Comparison of ENCODE assay signal across 1 cellular context in the genomic region with DNA sequence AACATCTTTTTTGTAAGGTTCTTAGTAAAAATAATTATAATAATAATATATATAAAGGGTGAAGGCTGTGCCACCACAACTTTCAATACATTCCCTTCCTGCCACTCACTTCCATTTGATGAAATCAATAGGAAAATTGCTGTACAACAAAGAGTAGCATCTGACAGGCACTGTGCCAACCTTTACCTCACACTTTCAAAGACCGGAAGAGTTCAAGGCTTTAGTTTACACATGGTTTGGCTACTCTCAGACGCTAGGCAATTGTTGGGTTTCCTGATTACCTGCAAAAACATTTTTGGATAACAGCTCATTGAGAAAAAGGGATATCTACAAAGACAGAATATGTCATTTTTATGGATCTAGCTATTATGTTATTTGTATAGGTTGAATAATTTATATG.
TF ChIP-seq lines count a peak whose summit lies in the region.

No MANE protein-coding gene starts in this region.

TF ChIP-seq in HepG2, 621 proteins besides CTCF, POLR2A, EP300 and RAD21 (continued from another document):
- TF ChIP-seq, protein P1, sequence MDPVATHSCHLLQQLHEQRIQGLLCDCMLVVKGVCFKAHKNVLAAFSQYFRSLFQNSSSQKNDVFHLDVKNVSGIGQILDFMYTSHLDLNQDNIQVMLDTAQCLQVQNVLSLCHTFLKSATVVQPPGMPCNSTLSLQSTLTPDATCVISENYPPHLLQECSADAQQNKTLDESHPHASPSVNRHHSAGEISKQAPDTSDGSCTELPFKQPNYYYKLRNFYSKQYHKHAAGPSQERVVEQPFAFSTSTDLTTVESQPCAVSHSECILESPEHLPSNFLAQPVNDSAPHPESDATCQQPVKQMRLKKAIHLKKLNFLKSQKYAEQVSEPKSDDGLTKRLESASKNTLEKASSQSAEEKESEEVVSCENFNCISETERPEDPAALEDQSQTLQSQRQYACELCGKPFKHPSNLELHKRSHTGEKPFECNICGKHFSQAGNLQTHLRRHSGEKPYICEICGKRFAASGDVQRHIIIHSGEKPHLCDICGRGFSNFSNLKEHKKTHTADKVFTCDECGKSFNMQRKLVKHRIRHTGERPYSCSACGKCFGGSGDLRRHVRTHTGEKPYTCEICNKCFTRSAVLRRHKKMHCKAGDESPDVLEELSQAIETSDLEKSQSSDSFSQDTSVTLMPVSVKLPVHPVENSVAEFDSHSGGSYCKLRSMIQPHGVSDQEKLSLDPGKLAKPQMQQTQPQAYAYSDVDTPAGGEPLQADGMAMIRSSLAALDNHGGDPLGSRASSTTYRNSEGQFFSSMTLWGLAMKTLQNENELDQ (CRISPR knock-in tag; IDR thresholded peaks at IDR 0.05; ENCODE audit: borderline replicate concordance), result no peak
- no peak for TF ChIP-seq SOX13 (IDR thresholded peaks at IDR 0.05)
- peak in 1 of 2 experiments; percentile 44; a peak in 1 of 4 replicates for TF ChIP-seq SOX13 (CRISPR knock-in tag; conservative IDR thresholded peaks at IDR 0.05 in 1 of 2, IDR thresholded peaks at IDR 0.05 in 1 of 2)
- TF ChIP-seq MXI1 (IDR thresholded peaks at IDR 0.05; ENCODE audit: borderline replicate concordance, low read depth, low read length), result peak; percentile 41; the same call in 1 of the 3 replicates
- peak; percentile 28; the same call in 1 of the 2 replicates for TF ChIP-seq SALL1 (CRISPR knock-in tag; IDR thresholded peaks at IDR 0.05)
- TF ChIP-seq, protein P2, sequence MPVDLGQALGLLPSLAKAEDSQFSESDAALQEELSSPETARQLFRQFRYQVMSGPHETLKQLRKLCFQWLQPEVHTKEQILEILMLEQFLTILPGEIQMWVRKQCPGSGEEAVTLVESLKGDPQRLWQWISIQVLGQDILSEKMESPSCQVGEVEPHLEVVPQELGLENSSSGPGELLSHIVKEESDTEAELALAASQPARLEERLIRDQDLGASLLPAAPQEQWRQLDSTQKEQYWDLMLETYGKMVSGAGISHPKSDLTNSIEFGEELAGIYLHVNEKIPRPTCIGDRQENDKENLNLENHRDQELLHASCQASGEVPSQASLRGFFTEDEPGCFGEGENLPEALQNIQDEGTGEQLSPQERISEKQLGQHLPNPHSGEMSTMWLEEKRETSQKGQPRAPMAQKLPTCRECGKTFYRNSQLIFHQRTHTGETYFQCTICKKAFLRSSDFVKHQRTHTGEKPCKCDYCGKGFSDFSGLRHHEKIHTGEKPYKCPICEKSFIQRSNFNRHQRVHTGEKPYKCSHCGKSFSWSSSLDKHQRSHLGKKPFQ (CRISPR knock-in tag; IDR thresholded peaks at IDR 0.05; ENCODE audit: insufficient replicate concordance), result no peak
- TF ChIP-seq ELF3 (CRISPR knock-in tag; IDR thresholded peaks at IDR 0.05), result 0 out of 2 replicates have a peak, but pooled peaks have one; percentile 46
- TF ChIP-seq BCL6 (CRISPR knock-in tag; IDR thresholded peaks at IDR 0.05), result peak; percentile 51
- TF ChIP-seq MIXL1 (CRISPR knock-in tag; IDR thresholded peaks at IDR 0.05), result peak; percentile 44; the same call in 1 of the 2 replicates
- TF ChIP-seq, protein P3, sequence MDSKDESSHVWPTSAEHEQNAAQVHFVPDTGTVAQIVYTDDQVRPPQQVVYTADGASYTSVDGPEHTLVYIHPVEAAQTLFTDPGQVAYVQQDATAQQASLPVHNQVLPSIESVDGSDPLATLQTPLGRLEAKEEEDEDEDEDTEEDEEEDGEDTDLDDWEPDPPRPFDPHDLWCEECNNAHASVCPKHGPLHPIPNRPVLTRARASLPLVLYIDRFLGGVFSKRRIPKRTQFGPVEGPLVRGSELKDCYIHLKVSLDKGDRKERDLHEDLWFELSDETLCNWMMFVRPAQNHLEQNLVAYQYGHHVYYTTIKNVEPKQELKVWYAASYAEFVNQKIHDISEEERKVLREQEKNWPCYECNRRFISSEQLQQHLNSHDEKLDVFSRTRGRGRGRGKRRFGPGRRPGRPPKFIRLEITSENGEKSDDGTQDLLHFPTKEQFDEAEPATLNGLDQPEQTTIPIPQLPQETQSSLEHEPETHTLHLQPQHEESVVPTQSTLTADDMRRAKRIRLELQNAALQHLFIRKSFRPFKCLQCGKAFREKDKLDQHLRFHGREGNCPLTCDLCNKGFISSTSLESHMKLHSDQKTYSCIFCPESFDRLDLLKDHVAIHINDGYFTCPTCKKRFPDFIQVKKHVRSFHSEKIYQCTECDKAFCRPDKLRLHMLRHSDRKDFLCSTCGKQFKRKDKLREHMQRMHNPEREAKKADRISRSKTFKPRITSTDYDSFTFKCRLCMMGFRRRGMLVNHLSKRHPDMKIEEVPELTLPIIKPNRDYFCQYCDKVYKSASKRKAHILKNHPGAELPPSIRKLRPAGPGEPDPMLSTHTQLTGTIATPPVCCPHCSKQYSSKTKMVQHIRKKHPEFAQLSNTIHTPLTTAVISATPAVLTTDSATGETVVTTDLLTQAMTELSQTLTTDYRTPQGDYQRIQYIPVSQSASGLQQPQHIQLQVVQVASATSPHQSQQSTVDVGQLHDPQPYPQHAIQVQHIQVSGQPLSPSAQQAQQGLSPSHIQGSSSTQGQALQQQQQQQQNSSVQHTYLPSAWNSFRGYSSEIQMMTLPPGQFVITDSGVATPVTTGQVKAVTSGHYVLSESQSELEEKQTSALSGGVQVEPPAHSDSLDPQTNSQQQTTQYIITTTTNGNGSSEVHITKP (CRISPR knock-in tag; IDR thresholded peaks at IDR 0.05; ENCODE audit: low read depth), result no peak
- TF ChIP-seq ZNF749 (CRISPR knock-in tag; IDR thresholded peaks at IDR 0.05; ENCODE audit: borderline replicate concordance), result no peak
- TF ChIP-seq HCFC1 (IDR thresholded peaks at IDR 0.05; ENCODE audit: low read depth, low read length), result no peak
- TF ChIP-seq, protein P4, sequence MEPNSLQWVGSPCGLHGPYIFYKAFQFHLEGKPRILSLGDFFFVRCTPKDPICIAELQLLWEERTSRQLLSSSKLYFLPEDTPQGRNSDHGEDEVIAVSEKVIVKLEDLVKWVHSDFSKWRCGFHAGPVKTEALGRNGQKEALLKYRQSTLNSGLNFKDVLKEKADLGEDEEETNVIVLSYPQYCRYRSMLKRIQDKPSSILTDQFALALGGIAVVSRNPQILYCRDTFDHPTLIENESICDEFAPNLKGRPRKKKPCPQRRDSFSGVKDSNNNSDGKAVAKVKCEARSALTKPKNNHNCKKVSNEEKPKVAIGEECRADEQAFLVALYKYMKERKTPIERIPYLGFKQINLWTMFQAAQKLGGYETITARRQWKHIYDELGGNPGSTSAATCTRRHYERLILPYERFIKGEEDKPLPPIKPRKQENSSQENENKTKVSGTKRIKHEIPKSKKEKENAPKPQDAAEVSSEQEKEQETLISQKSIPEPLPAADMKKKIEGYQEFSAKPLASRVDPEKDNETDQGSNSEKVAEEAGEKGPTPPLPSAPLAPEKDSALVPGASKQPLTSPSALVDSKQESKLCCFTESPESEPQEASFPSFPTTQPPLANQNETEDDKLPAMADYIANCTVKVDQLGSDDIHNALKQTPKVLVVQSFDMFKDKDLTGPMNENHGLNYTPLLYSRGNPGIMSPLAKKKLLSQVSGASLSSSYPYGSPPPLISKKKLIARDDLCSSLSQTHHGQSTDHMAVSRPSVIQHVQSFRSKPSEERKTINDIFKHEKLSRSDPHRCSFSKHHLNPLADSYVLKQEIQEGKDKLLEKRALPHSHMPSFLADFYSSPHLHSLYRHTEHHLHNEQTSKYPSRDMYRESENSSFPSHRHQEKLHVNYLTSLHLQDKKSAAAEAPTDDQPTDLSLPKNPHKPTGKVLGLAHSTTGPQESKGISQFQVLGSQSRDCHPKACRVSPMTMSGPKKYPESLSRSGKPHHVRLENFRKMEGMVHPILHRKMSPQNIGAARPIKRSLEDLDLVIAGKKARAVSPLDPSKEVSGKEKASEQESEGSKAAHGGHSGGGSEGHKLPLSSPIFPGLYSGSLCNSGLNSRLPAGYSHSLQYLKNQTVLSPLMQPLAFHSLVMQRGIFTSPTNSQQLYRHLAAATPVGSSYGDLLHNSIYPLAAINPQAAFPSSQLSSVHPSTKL (CRISPR knock-in tag; IDR thresholded peaks at IDR 0.05), result peak; percentile 64; the same call in 1 of the 2 replicates
- no peak for TF ChIP-seq ZSCAN30 (CRISPR knock-in tag; IDR thresholded peaks at IDR 0.05)
- no peak for TF ChIP-seq TARDBP (CRISPR knock-in tag; IDR thresholded peaks at IDR 0.05)
- peak; percentile 42; the same call in 1 of the 2 replicates for TF ChIP-seq FOXA3 (CRISPR knock-in tag; IDR thresholded peaks at IDR 0.05)
- TF ChIP-seq FOXP1 (IDR thresholded peaks at IDR 0.05), result no peak
- TF ChIP-seq FOXP1 (CRISPR knock-in tag; IDR thresholded peaks at IDR 0.05), result peak; percentile 38; the same call in 1 of the 2 replicates
- TF ChIP-seq, protein P5, sequence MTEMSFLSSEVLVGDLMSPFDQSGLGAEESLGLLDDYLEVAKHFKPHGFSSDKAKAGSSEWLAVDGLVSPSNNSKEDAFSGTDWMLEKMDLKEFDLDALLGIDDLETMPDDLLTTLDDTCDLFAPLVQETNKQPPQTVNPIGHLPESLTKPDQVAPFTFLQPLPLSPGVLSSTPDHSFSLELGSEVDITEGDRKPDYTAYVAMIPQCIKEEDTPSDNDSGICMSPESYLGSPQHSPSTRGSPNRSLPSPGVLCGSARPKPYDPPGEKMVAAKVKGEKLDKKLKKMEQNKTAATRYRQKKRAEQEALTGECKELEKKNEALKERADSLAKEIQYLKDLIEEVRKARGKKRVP (CRISPR knock-in tag; IDR thresholded peaks at IDR 0.05), result 0 out of 4 replicates have a peak, but pooled peaks of 1 of the 2 experiments have one; percentile 20
- TF ChIP-seq BRCA1 (CRISPR knock-in tag; IDR thresholded peaks at IDR 0.05), result no peak
- TF ChIP-seq ZFY (CRISPR knock-in tag; IDR thresholded peaks at IDR 0.05), result no peak
- TF ChIP-seq RXRB (CRISPR knock-in tag; IDR thresholded peaks at IDR 0.05; ENCODE audit: borderline replicate concordance), result peak; percentile 32; the same call in 1 of the 2 replicates
- TF ChIP-seq, protein P6, sequence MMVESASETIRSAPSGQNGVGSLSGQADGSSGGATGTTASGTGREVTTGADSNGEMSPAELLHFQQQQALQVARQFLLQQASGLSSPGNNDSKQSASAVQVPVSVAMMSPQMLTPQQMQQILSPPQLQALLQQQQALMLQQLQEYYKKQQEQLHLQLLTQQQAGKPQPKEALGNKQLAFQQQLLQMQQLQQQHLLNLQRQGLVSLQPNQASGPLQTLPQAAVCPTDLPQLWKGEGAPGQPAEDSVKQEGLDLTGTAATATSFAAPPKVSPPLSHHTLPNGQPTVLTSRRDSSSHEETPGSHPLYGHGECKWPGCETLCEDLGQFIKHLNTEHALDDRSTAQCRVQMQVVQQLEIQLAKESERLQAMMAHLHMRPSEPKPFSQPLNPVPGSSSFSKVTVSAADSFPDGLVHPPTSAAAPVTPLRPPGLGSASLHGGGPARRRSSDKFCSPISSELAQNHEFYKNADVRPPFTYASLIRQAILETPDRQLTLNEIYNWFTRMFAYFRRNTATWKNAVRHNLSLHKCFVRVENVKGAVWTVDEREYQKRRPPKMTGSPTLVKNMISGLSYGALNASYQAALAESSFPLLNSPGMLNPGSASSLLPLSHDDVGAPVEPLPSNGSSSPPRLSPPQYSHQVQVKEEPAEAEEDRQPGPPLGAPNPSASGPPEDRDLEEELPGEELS (CRISPR knock-in tag; IDR thresholded peaks at IDR 0.05), result 0 out of 2 replicates have a peak, but pooled peaks have one; percentile 28
- TF ChIP-seq ELF1 (CRISPR knock-in tag; IDR thresholded peaks at IDR 0.05), result peak; percentile 56
- no peak for TF ChIP-seq DPF2 (CRISPR knock-in tag; IDR thresholded peaks at IDR 0.05; ENCODE audit: borderline replicate concordance, low read depth)
- no peak for TF ChIP-seq MZF1 (CRISPR knock-in tag; IDR thresholded peaks at IDR 0.05; ENCODE audit: borderline replicate concordance)
- no peak for TF ChIP-seq ZNF564 (CRISPR knock-in tag; IDR thresholded peaks at IDR 0.05)
- TF ChIP-seq, protein P7, sequence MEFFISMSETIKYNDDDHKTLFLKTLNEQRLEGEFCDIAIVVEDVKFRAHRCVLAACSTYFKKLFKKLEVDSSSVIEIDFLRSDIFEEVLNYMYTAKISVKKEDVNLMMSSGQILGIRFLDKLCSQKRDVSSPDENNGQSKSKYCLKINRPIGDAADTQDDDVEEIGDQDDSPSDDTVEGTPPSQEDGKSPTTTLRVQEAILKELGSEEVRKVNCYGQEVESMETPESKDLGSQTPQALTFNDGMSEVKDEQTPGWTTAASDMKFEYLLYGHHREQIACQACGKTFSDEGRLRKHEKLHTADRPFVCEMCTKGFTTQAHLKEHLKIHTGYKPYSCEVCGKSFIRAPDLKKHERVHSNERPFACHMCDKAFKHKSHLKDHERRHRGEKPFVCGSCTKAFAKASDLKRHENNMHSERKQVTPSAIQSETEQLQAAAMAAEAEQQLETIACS (CRISPR knock-in tag; IDR thresholded peaks at IDR 0.05), result no peak
- TF ChIP-seq ZNF781 (CRISPR knock-in tag; IDR thresholded peaks at IDR 0.05; ENCODE audit: borderline replicate concordance, not compliant biosample characterization), result no peak
- peak; percentile 61 for TF ChIP-seq RARA (CRISPR knock-in tag; IDR thresholded peaks at IDR 0.05)
- no peak for TF ChIP-seq SSRP1 (CRISPR knock-in tag; IDR thresholded peaks at IDR 0.05)
- no peak for TF ChIP-seq SMAD3 (CRISPR knock-in tag; IDR thresholded peaks at IDR 0.05)
- TF ChIP-seq BRD4 (CRISPR knock-in tag; IDR thresholded peaks at IDR 0.05), result no peak
- TF ChIP-seq TEAD3 (CRISPR knock-in tag; optimal IDR thresholded peaks at IDR 0.05; ENCODE audit: borderline replicate concordance), result peak; percentile 16
- TF ChIP-seq CEBPG (CRISPR knock-in tag; IDR thresholded peaks at IDR 0.05), result peak; percentile 37; the same call in 1 of the 2 replicates
- TF ChIP-seq GATAD2A (CRISPR knock-in tag; IDR thresholded peaks at IDR 0.05), result peak; percentile 71
- TF ChIP-seq, protein P8, sequence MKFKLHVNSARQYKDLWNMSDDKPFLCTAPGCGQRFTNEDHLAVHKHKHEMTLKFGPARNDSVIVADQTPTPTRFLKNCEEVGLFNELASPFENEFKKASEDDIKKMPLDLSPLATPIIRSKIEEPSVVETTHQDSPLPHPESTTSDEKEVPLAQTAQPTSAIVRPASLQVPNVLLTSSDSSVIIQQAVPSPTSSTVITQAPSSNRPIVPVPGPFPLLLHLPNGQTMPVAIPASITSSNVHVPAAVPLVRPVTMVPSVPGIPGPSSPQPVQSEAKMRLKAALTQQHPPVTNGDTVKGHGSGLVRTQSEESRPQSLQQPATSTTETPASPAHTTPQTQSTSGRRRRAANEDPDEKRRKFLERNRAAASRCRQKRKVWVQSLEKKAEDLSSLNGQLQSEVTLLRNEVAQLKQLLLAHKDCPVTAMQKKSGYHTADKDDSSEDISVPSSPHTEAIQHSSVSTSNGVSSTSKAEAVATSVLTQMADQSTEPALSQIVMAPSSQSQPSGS (CRISPR knock-in tag; IDR thresholded peaks at IDR 0.05), result peak; percentile 70; the same call in 1 of the 2 replicates
- TF ChIP-seq, protein P9, sequence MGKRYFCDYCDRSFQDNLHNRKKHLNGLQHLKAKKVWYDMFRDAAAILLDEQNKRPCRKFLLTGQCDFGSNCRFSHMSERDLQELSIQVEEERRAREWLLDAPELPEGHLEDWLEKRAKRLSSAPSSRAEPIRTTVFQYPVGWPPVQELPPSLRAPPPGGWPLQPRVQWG (CRISPR knock-in tag; IDR thresholded peaks at IDR 0.05; ENCODE audit: borderline replicate concordance, low read depth), result no peak
- peak; percentile 54 for TF ChIP-seq TCF7 (IDR thresholded peaks at IDR 0.05; ENCODE audit: low read depth)
- TF ChIP-seq SOX5 (CRISPR knock-in tag; IDR thresholded peaks at IDR 0.05; ENCODE audit: borderline replicate concordance), result peak; percentile 74; the same call in 1 of the 2 replicates
